In the genomic region with DNA sequence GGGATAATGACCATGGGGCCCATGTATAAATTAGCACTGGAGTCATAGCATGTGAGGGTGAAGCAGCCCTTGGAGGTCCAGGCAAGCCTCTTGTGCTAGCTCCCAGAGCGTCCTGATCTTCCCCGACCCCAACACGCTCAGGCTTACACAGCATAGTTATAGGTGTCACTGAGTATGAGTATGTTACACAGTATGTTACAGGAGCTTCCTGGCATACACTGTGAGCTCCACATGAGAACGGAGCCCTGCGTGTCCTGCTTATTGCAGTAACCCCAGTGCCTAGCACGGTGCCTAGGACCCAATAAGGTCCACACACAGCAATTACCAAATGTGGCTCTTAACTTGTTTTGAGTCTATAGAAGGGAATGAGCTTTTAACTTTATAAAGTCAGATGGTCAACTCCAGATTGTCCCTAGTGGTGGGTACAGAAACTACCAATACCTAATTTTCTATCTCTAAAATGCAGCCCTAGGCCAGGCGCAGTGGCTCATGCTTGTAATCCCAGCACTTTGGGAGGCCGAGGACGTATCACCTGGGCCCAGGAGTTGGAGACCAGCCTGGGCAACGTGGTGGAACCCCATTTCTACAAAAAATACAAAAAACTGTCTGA, we compare ENCODE assay signal across 1 cellular context.
TF ChIP-seq lines count a peak whose summit lies in the region.

No MANE protein-coding gene starts in this region.

TF ChIP-seq in K562, 482 proteins besides CTCF, POLR2A, EP300 and RAD21 (continued from another document):
- TF ChIP-seq, protein P1, sequence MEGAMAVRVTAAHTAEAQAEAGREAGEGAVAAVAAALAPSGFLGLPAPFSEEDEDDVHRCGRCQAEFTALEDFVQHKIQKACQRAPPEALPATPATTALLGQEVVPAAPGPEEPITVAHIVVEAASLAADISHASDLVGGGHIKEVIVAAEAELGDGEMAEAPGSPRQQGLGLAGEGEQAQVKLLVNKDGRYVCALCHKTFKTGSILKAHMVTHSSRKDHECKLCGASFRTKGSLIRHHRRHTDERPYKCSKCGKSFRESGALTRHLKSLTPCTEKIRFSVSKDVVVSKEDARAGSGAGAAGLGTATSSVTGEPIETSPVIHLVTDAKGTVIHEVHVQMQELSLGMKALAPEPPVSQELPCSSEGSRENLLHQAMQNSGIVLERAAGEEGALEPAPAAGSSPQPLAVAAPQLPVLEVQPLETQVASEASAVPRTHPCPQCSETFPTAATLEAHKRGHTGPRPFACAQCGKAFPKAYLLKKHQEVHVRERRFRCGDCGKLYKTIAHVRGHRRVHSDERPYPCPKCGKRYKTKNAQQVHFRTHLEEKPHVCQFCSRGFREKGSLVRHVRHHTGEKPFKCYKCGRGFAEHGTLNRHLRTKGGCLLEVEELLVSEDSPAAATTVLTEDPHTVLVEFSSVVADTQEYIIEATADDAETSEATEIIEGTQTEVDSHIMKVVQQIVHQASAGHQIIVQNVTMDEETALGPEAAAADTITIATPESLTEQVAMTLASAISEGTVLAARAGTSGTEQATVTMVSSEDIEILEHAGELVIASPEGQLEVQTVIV (CRISPR knock-in tag; IDR thresholded peaks at IDR 0.05; ENCODE audit: borderline replicate concordance), result no peak
- TF ChIP-seq HDAC1 (IDR thresholded peaks at IDR 0.05) (no peak), CBFA2T3 (IDR thresholded peaks at IDR 0.05) (peak; percentile 38), TGIF2 (CRISPR knock-in tag; IDR thresholded peaks at IDR 0.05) (no peak), ELF2 (CRISPR knock-in tag; IDR thresholded peaks at IDR 0.05) (no peak), ZNF232 (CRISPR knock-in tag; IDR thresholded peaks at IDR 0.05) (0 out of 2 replicates have a peak, but pooled peaks have one; percentile 40)
- TF ChIP-seq, protein P2, sequence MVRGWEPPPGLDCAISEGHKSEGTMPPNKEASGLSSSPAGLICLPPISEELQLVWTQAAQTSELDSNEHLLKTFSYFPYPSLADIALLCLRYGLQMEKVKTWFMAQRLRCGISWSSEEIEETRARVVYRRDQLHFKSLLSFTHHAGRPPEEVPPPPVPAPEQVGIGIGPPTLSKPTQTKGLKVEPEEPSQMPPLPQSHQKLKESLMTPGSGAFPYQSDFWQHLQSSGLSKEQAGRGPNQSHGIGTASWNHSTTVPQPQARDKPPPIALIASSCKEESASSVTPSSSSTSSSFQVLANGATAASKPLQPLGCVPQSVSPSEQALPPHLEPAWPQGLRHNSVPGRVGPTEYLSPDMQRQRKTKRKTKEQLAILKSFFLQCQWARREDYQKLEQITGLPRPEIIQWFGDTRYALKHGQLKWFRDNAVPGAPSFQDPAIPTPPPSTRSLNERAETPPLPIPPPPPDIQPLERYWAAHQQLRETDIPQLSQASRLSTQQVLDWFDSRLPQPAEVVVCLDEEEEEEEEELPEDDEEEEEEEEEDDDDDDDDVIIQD (CRISPR knock-in tag; IDR thresholded peaks at IDR 0.05), result no peak
- TF ChIP-seq, protein P3, sequence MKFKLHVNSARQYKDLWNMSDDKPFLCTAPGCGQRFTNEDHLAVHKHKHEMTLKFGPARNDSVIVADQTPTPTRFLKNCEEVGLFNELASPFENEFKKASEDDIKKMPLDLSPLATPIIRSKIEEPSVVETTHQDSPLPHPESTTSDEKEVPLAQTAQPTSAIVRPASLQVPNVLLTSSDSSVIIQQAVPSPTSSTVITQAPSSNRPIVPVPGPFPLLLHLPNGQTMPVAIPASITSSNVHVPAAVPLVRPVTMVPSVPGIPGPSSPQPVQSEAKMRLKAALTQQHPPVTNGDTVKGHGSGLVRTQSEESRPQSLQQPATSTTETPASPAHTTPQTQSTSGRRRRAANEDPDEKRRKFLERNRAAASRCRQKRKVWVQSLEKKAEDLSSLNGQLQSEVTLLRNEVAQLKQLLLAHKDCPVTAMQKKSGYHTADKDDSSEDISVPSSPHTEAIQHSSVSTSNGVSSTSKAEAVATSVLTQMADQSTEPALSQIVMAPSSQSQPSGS (CRISPR knock-in tag; IDR thresholded peaks at IDR 0.05), result no peak
